12 cellular contexts compared by ENCODE assay signal in genomic region chrY:25055809-25056208, GRCh38. TPM values are rescaled to one million over a fixed set of nuclear protein-coding genes. Genes with fewer than 3 reads are reported as not detected.
DNase-seq lines count a peak whose midpoint lies in the region; ATAC-seq and TF ChIP-seq lines count a peak whose summit lies in the region.
"Not testable (repeated sequence)": the region's sequence is repeated elsewhere in the genome, so short reads cannot be mapped to it uniquely, and the experiment has no call there.
"Had no signal": no experiment of that assay in that cellular context is flagged by ENCODE, and none has a peak within 500 bp of the region (broad histone marks: within the 10 kb centered on the region; RNA-seq: fewer than 3 reads in every experiment).

No MANE protein-coding gene starts in this region.

- DNase-seq in gastrocnemius medialis, result not testable (repeated sequence)

- H3K9me3 ChIP-seq in gastrocnemius medialis, result not testable (repeated sequence)

- intact Hi-C loops in gastrocnemius medialis (cut with DNase I; ENCODE audit: low total_unique reads), result not testable (repeated sequence)

- TF ChIP-seq CTCF in gastrocnemius medialis (IDR thresholded peaks at IDR 0.05 in 4 of 5, conservative IDR thresholded peaks at IDR 0.05 in 1 of 5), result not testable (repeated sequence)

- H3K27ac ChIP-seq in gastrocnemius medialis, result not testable (repeated sequence)

- not testable (repeated sequence) for H3K27me3 ChIP-seq in gastrocnemius medialis

- ATAC-seq in gastrocnemius medialis, result peak; percentile 70 to 72

- TF ChIP-seq POLR2A in gastrocnemius medialis (IDR thresholded peaks at IDR 0.05), result not testable (repeated sequence)

- H3K36me3 ChIP-seq in gastrocnemius medialis, result not testable (repeated sequence)

- H3K4me3 ChIP-seq in gastrocnemius medialis, result not testable (repeated sequence)

- in situ Hi-C loops in gastrocnemius medialis (cut with MboI; ENCODE audit: low sequenced_read_pairs in 4 of 4), result not testable (repeated sequence)

- H3K4me1 ChIP-seq in gastrocnemius medialis, result not testable (repeated sequence)

RNA-seq across cellular contexts. Expression of gene BPY2C, which starts 3.9 kb away (rescaled TPM):
- not detected for total RNA-seq in gastrocnemius medialis
- total RNA-seq: A172; A673; B cell; Caco-2; Calu3; CD4-positive, alpha-beta memory T cell; CD4-positive, alpha-beta T cell; CD4-positive, CD25-positive, alpha-beta regulatory T cell; CD8-positive, alpha-beta memory T cell; CD8-positive, alpha-beta T cell; Daoy had no signal
